20 cellular contexts compared by ENCODE assay signal in the genomic region with DNA sequence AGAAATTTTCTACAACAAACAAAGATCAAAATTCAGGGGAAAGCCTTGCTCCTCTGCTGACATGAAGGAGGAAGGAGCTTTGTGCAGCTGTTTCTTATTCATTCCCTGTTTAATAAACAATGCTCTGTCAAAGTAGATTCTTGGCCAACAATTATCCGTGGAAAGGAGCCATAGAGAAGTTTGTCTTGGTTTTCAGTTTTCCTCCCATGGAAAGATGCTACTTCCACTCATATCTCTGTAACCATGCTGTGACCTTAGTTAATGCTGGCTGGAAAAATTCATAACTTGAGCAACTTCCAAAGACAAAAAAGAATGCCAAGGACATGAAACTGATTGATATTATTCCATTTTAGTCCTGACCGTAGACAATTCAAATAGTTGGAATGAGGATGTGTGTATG. TPM values are rescaled to one million over a fixed set of nuclear protein-coding genes. Genes with fewer than 3 reads are reported as not detected.
"Had no signal": no experiment of that assay in that cellular context is flagged by ENCODE, and none has a peak within 500 bp of the region (broad histone marks: within the 10 kb centered on the region; RNA-seq: fewer than 3 reads in every experiment).

No MANE protein-coding gene starts in this region.

- H3K36me3 ChIP-seq: cardiac muscle cell, esophagus squamous epithelium, left ventricle myocardium inferior, tibial nerve, vagina had no signal

- H3K9me3 ChIP-seq: esophagus squamous epithelium, left ventricle myocardium inferior, tibial nerve, vagina had no signal

- H3K4me3 ChIP-seq: cardiac muscle cell, left ventricle myocardium inferior, tibial nerve, vagina had no signal

- H3K27me3 ChIP-seq: cardiac muscle cell, tibial nerve, vagina had no signal

- DNase-seq: activated CD4-positive, alpha-beta T cell treated with anti-CD3 and anti-CD28 coated beads for 36 hours; activated CD4-positive, alpha-beta T cell treated with anti-CD3 and anti-CD28 coated beads, Interleukin-2, amount 50 U/mL, for 48 hours; activated gamma-delta T cell treated with Interleukin-2 at 50 U/mL for 16 hours; amygdala; dermis blood vessel endothelial cell; effector memory CD4-positive, alpha-beta T cell; esophagus squamous epithelium; foreskin melanocyte; head of caudate nucleus; left ventricle myocardium inferior; naive thymus-derived CD8-positive, alpha-beta T cell; stimulated activated CD4-positive, alpha-beta T cell treated with anti-CD3 and anti-CD28 coated beads, Interleukin-12 subunit alpha, Interleukin-12 subunit beta, amount 100 ng/mL, for 4 hours; stimulated activated CD4-positive, alpha-beta T cell treated with anti-CD3 and anti-CD28 coated beads, Interleukin-1b, Interleukin-23, amount 100 ng/mL, for 48 hours; stimulated activated CD8-positive, alpha-beta memory T cell treated with anti-CD3 and anti-CD28 coated beads, Interleukin-4, amount 100 ng/mL, for 48 hours; stimulated activated naive CD4-positive, alpha-beta T cell treated with Interleukin-2 at 50 U/mL for 16 hours had no signal

- H3K4me1 ChIP-seq: left ventricle myocardium inferior, tibial nerve, vagina had no signal

- ATAC-seq: activated CD4-positive, alpha-beta T cell treated with anti-CD3 and anti-CD28 coated beads for 36 hours; naive thymus-derived CD8-positive, alpha-beta T cell; WTC11 had no signal

- H3K27ac ChIP-seq: cardiac muscle cell, left ventricle myocardium inferior, tibial nerve, vagina had no signal

RNA-seq across cellular contexts. Expression of gene DDC, which starts 8.1 kb away (rescaled TPM):
- polyA plus RNA-seq: cardiac muscle cell; endothelial cell of umbilical vein; naive thymus-derived CD8-positive, alpha-beta T cell had no signal
